In the genomic region with DNA sequence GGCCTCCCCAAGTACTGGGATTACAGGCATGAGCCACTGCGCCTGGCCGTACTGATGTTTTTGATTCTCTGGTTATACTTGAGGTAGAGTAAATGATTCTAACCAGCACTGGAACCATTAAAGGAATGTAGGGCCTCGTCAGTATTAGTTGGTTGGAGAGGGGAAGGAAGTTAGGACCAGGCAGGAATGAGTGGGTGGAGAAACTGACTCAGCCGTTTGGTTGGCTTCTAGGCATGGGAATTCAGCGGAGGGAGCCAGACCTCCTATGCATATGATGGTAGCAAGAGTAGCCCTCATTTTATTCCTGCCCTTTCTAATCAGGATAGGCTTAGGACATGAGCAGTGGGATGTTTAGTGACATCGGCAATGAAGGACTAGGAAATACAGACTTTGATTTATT, we compare ENCODE assay signal across 1 cellular context.
TF ChIP-seq lines count a peak whose summit lies in the region.

No MANE protein-coding gene starts in this region.

TF ChIP-seq in endothelial cell of umbilical vein, 7 proteins besides CTCF, POLR2A, EP300 and RAD21 (continued from another document):
- TF ChIP-seq FOS (IDR thresholded peaks at IDR 0.05; ENCODE audit: borderline replicate concordance, insufficient read depth, low read length): peak; percentile 68
- TF ChIP-seq POLR2AphosphoS5 (IDR thresholded peaks at IDR 0.05; ENCODE audit: insufficient read depth, low read depth, low read length): no peak
